8 cellular contexts compared by ENCODE assay signal in genomic region chr1:155214702-155215101, GRCh38. TPM values are rescaled to one million over a fixed set of nuclear protein-coding genes. Genes with fewer than 3 reads are reported as not detected.
A peak's percentile ranks its signal among the peaks of the same experiment; 100 is the strongest.
DNase-seq lines count a peak whose midpoint lies in the region; ATAC-seq and TF ChIP-seq lines count a peak whose summit lies in the region.
"Not testable (repeated sequence)": the region's sequence is repeated elsewhere in the genome, so short reads cannot be mapped to it uniquely, and the experiment has no call there.

No MANE protein-coding gene starts in this region.

- CTCF ChIA-PET in CD8-positive, alpha-beta memory T cell (lab: Charles Lee) = interaction anchor here (1.3 kb wide), 1 partner anchor 8 kb away, joined by 5 read pairs; no protein-coding TSS in a partner anchor
- CTCF ChIA-PET in activated CD4-positive, alpha-beta T cell treated with anti-CD3 and anti-CD28 coated beads, Interleukin-2, amount 10 ng/mL, durations not matched to agents 7 days and 5 days (lab: Charles Lee); activated naive CD4-positive, alpha-beta T cell treated with anti-CD3 and anti-CD28 coated beads, Interleukin-2, amount 10 ng/mL, durations not matched to agents 7 days and 5 days (lab: Charles Lee): not testable (repeated sequence)
- CTCF ChIA-PET in activated CD8-positive, alpha-beta memory T cell treated with anti-CD3 and anti-CD28 coated beads, Interleukin-2, amount 10 ng/mL, durations not matched to agents 7 days and 5 days (lab: Charles Lee) = interaction anchor here (1.9 kb wide), 1 partner anchor 21 kb away, joined by 6 read pairs; no protein-coding TSS in a partner anchor

- intact Hi-C loops in CD14-positive monocyte (cut with micrococcal nuclease) = not testable (repeated sequence)

- H3K9me3 Mint-ChIP-seq in CD14-positive monocyte; CD8-positive, alpha-beta memory T cell; T-helper 1 cell treated with Interleukin-12 subunit alpha and Interleukin-12 subunit beta and Interleukin-4 antibody, amounts not matched to agents 30 μg/mL and 1 μg/mL, for 36 hours; activated CD4-positive, alpha-beta T cell treated with anti-CD3 and anti-CD28 coated beads, Interleukin-2, amount 10 ng/mL, durations not matched to agents 7 days and 5 days; activated CD8-positive, alpha-beta memory T cell treated with anti-CD3 and anti-CD28 coated beads, Interleukin-2, amount 10 ng/mL, durations not matched to agents 7 days and 5 days (ENCODE audit: low read depth); activated naive CD4-positive, alpha-beta T cell treated with anti-CD3 and anti-CD28 coated beads, Interleukin-2, amount 10 ng/mL, durations not matched to agents 7 days and 5 days; central memory CD8-positive, alpha-beta T cell: not testable (repeated sequence)

- H3K4me3 ChIP-seq in CD8-positive, alpha-beta memory T cell (ENCODE audit: low read length) = not testable (repeated sequence)

- not testable (repeated sequence) for H3K36me3 ChIP-seq in CD8-positive, alpha-beta memory T cell (ENCODE audit: insufficient read depth, low read length)

- H3K4me1 Mint-ChIP-seq in CD14-positive monocyte = peaks cover 51% of the 10 kb centered on the region
- peaks cover 15 to 22% (median 21%) of the 10 kb centered on the region in 3 donors for H3K4me1 Mint-ChIP-seq in CD8-positive, alpha-beta memory T cell
- peaks cover 25% of the 10 kb centered on the region for H3K4me1 Mint-ChIP-seq in T-helper 1 cell treated with Interleukin-12 subunit alpha and Interleukin-12 subunit beta and Interleukin-4 antibody, amounts not matched to agents 30 μg/mL and 1 μg/mL, for 36 hours (ENCODE audit: low read depth)
- H3K4me1 Mint-ChIP-seq in activated CD4-positive, alpha-beta T cell treated with anti-CD3 and anti-CD28 coated beads, Interleukin-2, amount 10 ng/mL, durations not matched to agents 7 days and 5 days = peaks cover 31% of the 10 kb centered on the region
- peaks cover 34% of the 10 kb centered on the region for H3K4me1 Mint-ChIP-seq in activated CD8-positive, alpha-beta memory T cell treated with anti-CD3 and anti-CD28 coated beads, Interleukin-2, amount 10 ng/mL, durations not matched to agents 7 days and 5 days
- H3K4me1 Mint-ChIP-seq in activated naive CD4-positive, alpha-beta T cell treated with anti-CD3 and anti-CD28 coated beads, Interleukin-2, amount 10 ng/mL, durations not matched to agents 7 days and 5 days = peaks cover 34% of the 10 kb centered on the region
- peaks cover 12% of the 10 kb centered on the region for H3K4me1 Mint-ChIP-seq in central memory CD8-positive, alpha-beta T cell

- not testable (repeated sequence) for H3K27me3 Mint-ChIP-seq in CD14-positive monocyte (ENCODE audit: low read depth in 3 of 3); CD8-positive, alpha-beta memory T cell; T-helper 1 cell treated with Interleukin-12 subunit alpha and Interleukin-12 subunit beta and Interleukin-4 antibody, amounts not matched to agents 30 μg/mL and 1 μg/mL, for 36 hours (ENCODE audit: low read depth); activated CD4-positive, alpha-beta T cell treated with anti-CD3 and anti-CD28 coated beads, Interleukin-2, amount 10 ng/mL, durations not matched to agents 7 days and 5 days; activated CD8-positive, alpha-beta memory T cell treated with anti-CD3 and anti-CD28 coated beads, Interleukin-2, amount 10 ng/mL, durations not matched to agents 7 days and 5 days; activated naive CD4-positive, alpha-beta T cell treated with anti-CD3 and anti-CD28 coated beads, Interleukin-2, amount 10 ng/mL, durations not matched to agents 7 days and 5 days; central memory CD8-positive, alpha-beta T cell

- H3K4me1 ChIP-seq in CD8-positive, alpha-beta memory T cell (ENCODE audit: insufficient read depth, low read length) = not testable (repeated sequence)

- not testable (repeated sequence) for DNase-seq in CD14-positive monocyte (ENCODE audit: low spot score); activated CD4-positive, alpha-beta T cell treated with anti-CD3 and anti-CD28 coated beads, Interleukin-2, amount 10 ng/mL, durations not matched to agents 7 days and 5 days; activated CD8-positive, alpha-beta memory T cell treated with anti-CD3 and anti-CD28 coated beads, Interleukin-2, amount 10 ng/mL, durations not matched to agents 7 days and 5 days; activated naive CD4-positive, alpha-beta T cell treated with anti-CD3 and anti-CD28 coated beads, Interleukin-2, amount 10 ng/mL, durations not matched to agents 7 days and 5 days; central memory CD8-positive, alpha-beta T cell (ENCODE audit: low spot score in 2 of 2)
- peak in 1 of 5 donors; percentile 48 for DNase-seq in CD8-positive, alpha-beta memory T cell

- POLR2A ChIA-PET in CD8-positive, alpha-beta memory T cell (lab: Charles Lee); activated CD4-positive, alpha-beta T cell treated with anti-CD3 and anti-CD28 coated beads, Interleukin-2, amount 10 ng/mL, durations not matched to agents 7 days and 5 days (lab: Charles Lee): not testable (repeated sequence)

- H3K4me3 Mint-ChIP-seq in CD14-positive monocyte; CD8-positive, alpha-beta memory T cell; T-helper 1 cell treated with Interleukin-12 subunit alpha and Interleukin-12 subunit beta and Interleukin-4 antibody, amounts not matched to agents 30 μg/mL and 1 μg/mL, for 36 hours; activated CD4-positive, alpha-beta T cell treated with anti-CD3 and anti-CD28 coated beads, Interleukin-2, amount 10 ng/mL, durations not matched to agents 7 days and 5 days; activated CD8-positive, alpha-beta memory T cell treated with anti-CD3 and anti-CD28 coated beads, Interleukin-2, amount 10 ng/mL, durations not matched to agents 7 days and 5 days; activated naive CD4-positive, alpha-beta T cell treated with anti-CD3 and anti-CD28 coated beads, Interleukin-2, amount 10 ng/mL, durations not matched to agents 7 days and 5 days; central memory CD8-positive, alpha-beta T cell: not testable (repeated sequence)

- TF ChIP-seq CTCF in CD14-positive monocyte (IDR thresholded peaks at IDR 0.05) = not testable (repeated sequence)

- peak; percentile 43 for ATAC-seq in activated CD8-positive, alpha-beta memory T cell treated with anti-CD3 and anti-CD28 coated beads, Interleukin-2, amount 10 ng/mL, durations not matched to agents 7 days and 5 days
- peak; percentile 34 for ATAC-seq in central memory CD8-positive, alpha-beta T cell (replicated peaks; ENCODE audit: extremely low read depth, poor library complexity, severe bottlenecking)
- ATAC-seq in esophagus mucosa = peak; percentile 28

- H3K27me3 ChIP-seq in CD8-positive, alpha-beta memory T cell (ENCODE audit: insufficient read depth, low read length, poor library complexity, severe bottlenecking) = not testable (repeated sequence)

- peak overlapping the region in 6 of 7 donors; percentile 64 to 88 (median 72) for H3K27ac Mint-ChIP-seq in CD14-positive monocyte
- peak overlapping the region in 6 of 8 donors; percentile 42 to 95 (median 80) for H3K27ac Mint-ChIP-seq in CD8-positive, alpha-beta memory T cell
- H3K27ac Mint-ChIP-seq in T-helper 1 cell treated with Interleukin-12 subunit alpha and Interleukin-12 subunit beta and Interleukin-4 antibody, amounts not matched to agents 30 μg/mL and 1 μg/mL, for 36 hours = peak overlapping the region; percentile 88
- H3K27ac Mint-ChIP-seq in activated CD4-positive, alpha-beta T cell treated with anti-CD3 and anti-CD28 coated beads, Interleukin-2, amount 10 ng/mL, durations not matched to agents 7 days and 5 days = peak overlapping the region; percentile 82
- peak overlapping the region; percentile 76 for H3K27ac Mint-ChIP-seq in activated CD8-positive, alpha-beta memory T cell treated with anti-CD3 and anti-CD28 coated beads, Interleukin-2, amount 10 ng/mL, durations not matched to agents 7 days and 5 days
- peak overlapping the region; percentile 81 for H3K27ac Mint-ChIP-seq in activated naive CD4-positive, alpha-beta T cell treated with anti-CD3 and anti-CD28 coated beads, Interleukin-2, amount 10 ng/mL, durations not matched to agents 7 days and 5 days
- H3K27ac Mint-ChIP-seq in central memory CD8-positive, alpha-beta T cell (ENCODE audit: low read depth) = not testable (repeated sequence)

- not testable (repeated sequence) for H3K9me3 ChIP-seq in CD8-positive, alpha-beta memory T cell (ENCODE audit: low read length)

- H3K36me3 Mint-ChIP-seq in CD14-positive monocyte = peaks cover 17 to 34% of the 10 kb centered on the region in 2 donors
- peaks cover 2 to 24% (median 4%) of the 10 kb centered on the region in 3 donors for H3K36me3 Mint-ChIP-seq in CD8-positive, alpha-beta memory T cell
- peaks cover 11% of the 10 kb centered on the region for H3K36me3 Mint-ChIP-seq in T-helper 1 cell treated with Interleukin-12 subunit alpha and Interleukin-12 subunit beta and Interleukin-4 antibody, amounts not matched to agents 30 μg/mL and 1 μg/mL, for 36 hours (ENCODE audit: low read depth)
- H3K36me3 Mint-ChIP-seq in activated CD4-positive, alpha-beta T cell treated with anti-CD3 and anti-CD28 coated beads, Interleukin-2, amount 10 ng/mL, durations not matched to agents 7 days and 5 days (ENCODE audit: low read depth) = peaks cover 13% of the 10 kb centered on the region
- H3K36me3 Mint-ChIP-seq in activated CD8-positive, alpha-beta memory T cell treated with anti-CD3 and anti-CD28 coated beads, Interleukin-2, amount 10 ng/mL, durations not matched to agents 7 days and 5 days; central memory CD8-positive, alpha-beta T cell (ENCODE audit: insufficient read depth): not testable (repeated sequence)
- H3K36me3 Mint-ChIP-seq in activated naive CD4-positive, alpha-beta T cell treated with anti-CD3 and anti-CD28 coated beads, Interleukin-2, amount 10 ng/mL, durations not matched to agents 7 days and 5 days = peaks cover 22% of the 10 kb centered on the region

- not testable (repeated sequence) for H3K27ac ChIP-seq in CD8-positive, alpha-beta memory T cell (ENCODE audit: low read depth, low read length)

RNA-seq across cellular contexts. Expression of gene MTX1, which starts 6.2 kb away (rescaled TPM):
- 100 to 1,000 TPM in 1 of 2 donors, 10 to 100 TPM in 1; 86.0 to 101 TPM for polyA plus RNA-seq in CD14-positive monocyte
- total RNA-seq in CD8-positive, alpha-beta memory T cell = 10 to 100 TPM; 67.6 to 73.2 TPM
- polyA plus RNA-seq in CD8-positive, alpha-beta memory T cell = 43.7 TPM
- total RNA-seq in activated CD4-positive, alpha-beta T cell treated with anti-CD3 and anti-CD28 coated beads, Interleukin-2, amount 10 ng/mL, durations not matched to agents 7 days and 5 days = 10 to 100 TPM; 32.8 to 37.3 TPM
- total RNA-seq in activated CD8-positive, alpha-beta memory T cell treated with anti-CD3 and anti-CD28 coated beads, Interleukin-2, amount 10 ng/mL, durations not matched to agents 7 days and 5 days = 10 to 100 TPM; 39.0 to 48.6 TPM
- 36.5 TPM for total RNA-seq in esophagus mucosa

RNA-seq across cellular contexts. Expression of gene THBS3, which starts 7.0 kb away (rescaled TPM):
- polyA plus RNA-seq in CD14-positive monocyte = 1 to 10 TPM; 3.2 to 5.3 TPM
- total RNA-seq in CD8-positive, alpha-beta memory T cell = 1 to 10 TPM; 7.8 to 7.9 TPM
- 2.9 TPM for polyA plus RNA-seq in CD8-positive, alpha-beta memory T cell
- total RNA-seq in activated CD4-positive, alpha-beta T cell treated with anti-CD3 and anti-CD28 coated beads, Interleukin-2, amount 10 ng/mL, durations not matched to agents 7 days and 5 days = 10 to 100 TPM; 21.2 to 23.6 TPM
- total RNA-seq in activated CD8-positive, alpha-beta memory T cell treated with anti-CD3 and anti-CD28 coated beads, Interleukin-2, amount 10 ng/mL, durations not matched to agents 7 days and 5 days = 10 to 100 TPM; 14.3 to 23.5 TPM
- 14.5 TPM for total RNA-seq in esophagus mucosa

RNA-seq across cellular contexts. Expression of gene ENTREP3, which starts 40.6 kb away (rescaled TPM):
- polyA plus RNA-seq in CD14-positive monocyte = 1 to 10 TPM in 1 of 2 donors, under 1 TPM in 1; 0.87 to 1.9 TPM
- total RNA-seq in CD8-positive, alpha-beta memory T cell = 10 to 100 TPM; 39.1 to 41.5 TPM
- 1.7 TPM for polyA plus RNA-seq in CD8-positive, alpha-beta memory T cell
- 10 to 100 TPM; 22.8 to 22.9 TPM for total RNA-seq in activated CD4-positive, alpha-beta T cell treated with anti-CD3 and anti-CD28 coated beads, Interleukin-2, amount 10 ng/mL, durations not matched to agents 7 days and 5 days
- 10 to 100 TPM; 30.7 to 32.3 TPM for total RNA-seq in activated CD8-positive, alpha-beta memory T cell treated with anti-CD3 and anti-CD28 coated beads, Interleukin-2, amount 10 ng/mL, durations not matched to agents 7 days and 5 days
- 24.9 TPM for total RNA-seq in esophagus mucosa

RNA-seq across cellular contexts. Expression of gene TRIM46, which starts 41.1 kb away (rescaled TPM):
- not detected for polyA plus RNA-seq in CD14-positive monocyte
- total RNA-seq in CD8-positive, alpha-beta memory T cell = 1 to 10 TPM; 6.4 to 7.3 TPM
- polyA plus RNA-seq in CD8-positive, alpha-beta memory T cell = 0.99 TPM
- total RNA-seq in activated CD4-positive, alpha-beta T cell treated with anti-CD3 and anti-CD28 coated beads, Interleukin-2, amount 10 ng/mL, durations not matched to agents 7 days and 5 days = 10 to 100 TPM; 14.2 to 15.5 TPM
- total RNA-seq in activated CD8-positive, alpha-beta memory T cell treated with anti-CD3 and anti-CD28 coated beads, Interleukin-2, amount 10 ng/mL, durations not matched to agents 7 days and 5 days = 10 to 100 TPM; 11.2 to 16.1 TPM
- total RNA-seq in esophagus mucosa = 0.12 TPM

RNA-seq across cellular contexts. Expression of gene KRTCAP2, which starts 41.6 kb away (rescaled TPM):
- polyA plus RNA-seq in CD14-positive monocyte = 100 to 1,000 TPM; 247 to 256 TPM
- 100 to 1,000 TPM; 181 to 207 TPM for total RNA-seq in CD8-positive, alpha-beta memory T cell
- 576 TPM for polyA plus RNA-seq in CD8-positive, alpha-beta memory T cell
- 100 to 1,000 TPM; 183 to 308 TPM for total RNA-seq in activated CD4-positive, alpha-beta T cell treated with anti-CD3 and anti-CD28 coated beads, Interleukin-2, amount 10 ng/mL, durations not matched to agents 7 days and 5 days
- total RNA-seq in activated CD8-positive, alpha-beta memory T cell treated with anti-CD3 and anti-CD28 coated beads, Interleukin-2, amount 10 ng/mL, durations not matched to agents 7 days and 5 days = 100 to 1,000 TPM; 166 to 177 TPM
- 111 TPM for total RNA-seq in esophagus mucosa
